ENCODE assay signal across 9 cellular contexts in the genomic region with DNA sequence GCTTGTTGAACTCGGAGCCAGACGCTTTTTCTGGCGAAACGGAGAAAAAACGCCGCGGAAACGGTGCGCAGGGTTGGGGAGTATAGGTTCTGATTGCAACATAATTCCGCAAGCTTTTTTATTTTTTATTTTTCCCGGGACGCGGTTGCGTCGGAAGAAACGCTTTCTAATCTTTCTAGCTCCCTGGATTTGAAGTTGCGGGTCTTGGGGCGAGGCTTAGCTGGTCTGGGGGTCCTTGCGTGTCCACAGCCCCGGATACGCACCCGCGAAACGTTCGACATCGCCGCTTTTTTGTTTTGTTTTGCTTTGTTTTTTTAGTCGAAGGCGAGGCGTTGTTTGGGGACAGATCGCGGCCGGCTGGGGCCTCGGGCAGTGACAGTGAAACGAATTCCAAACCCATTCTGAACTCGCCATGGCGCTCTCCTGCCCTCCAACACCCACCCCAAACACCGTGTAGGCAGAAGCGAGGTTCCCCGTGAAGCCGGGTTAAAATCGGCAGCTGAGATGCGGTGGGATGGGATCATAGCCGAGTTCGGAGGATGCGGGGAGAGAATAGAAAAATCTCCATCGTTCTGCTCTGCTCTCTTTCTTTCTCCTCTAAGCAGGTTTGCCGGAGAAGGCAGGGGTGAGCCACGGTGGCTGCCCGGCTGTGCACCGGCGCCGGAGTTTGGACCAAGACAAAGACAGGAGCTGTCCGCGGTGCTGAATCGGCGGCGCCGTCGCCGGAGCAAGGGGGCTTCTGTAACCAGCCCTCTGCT. TPM values are rescaled to one million over a fixed set of nuclear protein-coding genes. Genes with fewer than 3 reads are reported as not detected.
DNase-seq lines count a peak whose midpoint lies in the region; ATAC-seq and TF ChIP-seq lines count a peak whose summit lies in the region.
"Had no signal": no experiment of that assay in that cellular context is flagged by ENCODE, and none has a peak within 500 bp of the region (broad histone marks: within the 10 kb centered on the region; RNA-seq: fewer than 3 reads in every experiment).

No MANE protein-coding gene starts in this region.

- peaks cover 72% of the 10 kb centered on the region for H3K27me3 Mint-ChIP-seq in activated naive CD8-positive, alpha-beta T cell treated with anti-CD3 and anti-CD28 coated beads, Interleukin-2, amount 50 U/mL, for 24 hours

- no peak for TF ChIP-seq POLR2A in sigmoid colon (IDR thresholded peaks at IDR 0.05)

- intact Hi-C loops in sigmoid colon (cut with DNase I): no loop called here

- H3K4me1 Mint-ChIP-seq in activated naive CD8-positive, alpha-beta T cell treated with anti-CD3 and anti-CD28 coated beads, Interleukin-2, amount 50 U/mL, for 24 hours: peaks cover 2% of the 10 kb centered on the region

- no peak overlapping the region for H3K9ac ChIP-seq in HUES6 (ENCODE audit: low read length)

- H3K27me3 ChIP-seq in HUES6 (ENCODE audit: control insufficient read depth, insufficient read depth, low read length) (peaks cover 96% of the 10 kb centered on the region), sigmoid colon (peaks cover 44 to 91% (median 65%) of the 10 kb centered on the region in 3 donors)
- peaks cover 60% of the 10 kb centered on the region for H3K27me3 ChIP-seq in effector memory CD4-positive, alpha-beta T cell (replicated peaks; ENCODE audit: control insufficient read depth, insufficient read depth, low read length, poor library complexity, severe bottlenecking)

- H3K27ac Mint-ChIP-seq in activated naive CD8-positive, alpha-beta T cell treated with anti-CD3 and anti-CD28 coated beads, Interleukin-2, amount 50 U/mL, for 24 hours: no peak overlapping the region

- H3K9me3 Mint-ChIP-seq in activated naive CD8-positive, alpha-beta T cell treated with anti-CD3 and anti-CD28 coated beads, Interleukin-2, amount 50 U/mL, for 24 hours: peaks cover 4% of the 10 kb centered on the region

- DNase-seq in AG08395 (ENCODE audit: low spot score) (peak; percentile 56), left kidney (ENCODE audit: low read depth, low spot score) (peak; percentile 92), sigmoid colon (no peak), cerebellum (ENCODE audit: low spot score) (no peak), NCI-H1105 (lab: John Stamatoyannopoulos, UW) (no peak)
- peak; percentile 57 for DNase-seq in activated naive CD8-positive, alpha-beta T cell treated with anti-CD3 and anti-CD28 coated beads, Interleukin-2, amount 50 U/mL, for 24 hours
- no peak for DNase-seq in effector memory CD4-positive, alpha-beta T cell
- DNase-seq: esophagus squamous epithelium had no signal

- TF ChIP-seq CTCF in sigmoid colon (IDR thresholded peaks at IDR 0.05): no peak

- H3K36me3 ChIP-seq in HUES6 (ENCODE audit: control insufficient read depth, insufficient read depth, low read length): no peaks in the 10 kb centered on the region
- no peaks in the 10 kb centered on the region for H3K36me3 ChIP-seq in sigmoid colon
- no peaks in the 10 kb centered on the region for H3K36me3 ChIP-seq in effector memory CD4-positive, alpha-beta T cell (ENCODE audit: control insufficient read depth, insufficient read depth, low read length)
- H3K36me3 ChIP-seq: esophagus squamous epithelium had no signal

- ATAC-seq in activated naive CD8-positive, alpha-beta T cell treated with anti-CD3 and anti-CD28 coated beads, Interleukin-2, amount 50 U/mL, for 24 hours: no peak

- H3K4me3 Mint-ChIP-seq in activated naive CD8-positive, alpha-beta T cell treated with anti-CD3 and anti-CD28 coated beads, Interleukin-2, amount 50 U/mL, for 24 hours: no peak overlapping the region

- TF ChIP-seq EP300 in sigmoid colon (IDR thresholded peaks at IDR 0.05): no peak

- WGBS in sigmoid colon, 2 donors: 4 to 24% methylated on average over 61 of the region's 61 CpGs

- H3K27ac ChIP-seq in HUES6 (ENCODE audit: low read depth, low read length): no peak overlapping the region
- no peak overlapping the region for H3K27ac ChIP-seq in sigmoid colon
- H3K27ac ChIP-seq in effector memory CD4-positive, alpha-beta T cell (ENCODE audit: insufficient read depth, low read length, poor library complexity, severe bottlenecking): no peak overlapping the region
- H3K27ac ChIP-seq: esophagus squamous epithelium had no signal

- peaks cover 36% of the 10 kb centered on the region for H3K4me1 ChIP-seq in HUES6 (ENCODE audit: control insufficient read depth, insufficient read depth, low read length)
- no peaks in the 10 kb centered on the region for H3K4me1 ChIP-seq in sigmoid colon
- no peaks in the 10 kb centered on the region for H3K4me1 ChIP-seq in effector memory CD4-positive, alpha-beta T cell (ENCODE audit: control insufficient read depth, insufficient read depth, low read length, poor library complexity, severe bottlenecking)

- peaks cover 2% of the 10 kb centered on the region for H3K36me3 Mint-ChIP-seq in activated naive CD8-positive, alpha-beta T cell treated with anti-CD3 and anti-CD28 coated beads, Interleukin-2, amount 50 U/mL, for 24 hours (ENCODE audit: low read depth)

- H3K4me3 ChIP-seq in HUES6 (ENCODE audit: low read depth, low read length): peak overlapping the region; percentile 52
- no peak overlapping the region for H3K4me3 ChIP-seq in sigmoid colon
- no peak overlapping the region for H3K4me3 ChIP-seq in effector memory CD4-positive, alpha-beta T cell (ENCODE audit: insufficient read depth, low read depth, low read length, poor library complexity, severe bottlenecking)
- H3K4me3 ChIP-seq: esophagus squamous epithelium had no signal

- no peaks in the 10 kb centered on the region for H3K9me3 ChIP-seq in HUES6 (ENCODE audit: control insufficient read depth, insufficient read depth, low read depth, low read length)
- H3K9me3 ChIP-seq in sigmoid colon: no peaks in the 10 kb centered on the region
- H3K9me3 ChIP-seq in effector memory CD4-positive, alpha-beta T cell (ENCODE audit: control insufficient read depth, low read length): no peaks in the 10 kb centered on the region
- H3K9me3 ChIP-seq: esophagus squamous epithelium had no signal

RNA-seq across cellular contexts. Expression of a gene that starts 8.1 kb away (rescaled TPM):
- not detected for total RNA-seq in sigmoid colon
- polyA plus RNA-seq in sigmoid colon: not detected
- 10.2 TPM for total RNA-seq in cerebellum
- total RNA-seq: esophagus squamous epithelium had no signal

RNA-seq across cellular contexts. Expression of a gene that starts 57.6 kb away (rescaled TPM):
- total RNA-seq in sigmoid colon (1 to 10 TPM in 2 of 4 donors, under 1 TPM in 2; 0.82 to 1.9 (median 0.95) TPM), cerebellum (1.7 TPM)
- polyA plus RNA-seq in sigmoid colon: 10 to 100 TPM; 24.3 to 33.0 (median 32.6) TPM

Comparison
In these comparisons a context has a peak if more than half of its experiments do, and no peak if none do; other contexts are left out.
1. DNase-seq: peak in AG08395 (single experiment), activated naive CD8-positive, alpha-beta T cell treated with anti-CD3 and anti-CD28 coated beads, Interleukin-2, amount 50 U/mL, for 24 hours (single experiment) and left kidney (single experiment); none in sigmoid colon (single experiment), cerebellum (single experiment), NCI-H1105 (single experiment) and effector memory CD4-positive, alpha-beta T cell (0 of 3).
2. RNA of a gene that starts 8.1 kb away (total RNA-seq): 10.2 TPM in cerebellum (single experiment); not detected in sigmoid colon; every median in the first group is over 10 times any median in the second.